In the genomic region with DNA sequence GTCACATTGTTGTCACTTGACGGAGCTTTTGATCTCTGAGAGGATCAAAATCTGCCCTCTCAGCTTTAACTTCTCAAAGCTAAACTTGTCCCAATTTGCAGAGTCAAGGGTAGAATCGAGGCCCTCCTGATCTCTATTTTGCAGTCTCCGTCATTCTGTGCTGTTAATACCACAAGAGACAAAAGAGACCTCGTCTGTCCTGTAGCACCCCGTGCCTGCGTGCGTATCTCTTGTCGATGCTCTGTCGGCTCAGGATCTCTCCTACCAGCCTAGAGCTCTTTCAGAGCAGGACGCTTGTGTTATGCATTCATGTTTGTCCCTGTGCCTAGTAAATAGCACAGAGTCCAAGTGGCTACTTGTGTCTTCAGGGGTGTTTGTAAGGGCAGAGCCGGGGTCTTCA, we compare ENCODE assay signal across 11 cellular contexts. TPM values are rescaled to one million over a fixed set of nuclear protein-coding genes. Genes with fewer than 3 reads are reported as not detected.
A peak's percentile ranks its signal among the peaks of the same experiment; 100 is the strongest.
DNase-seq lines count a peak whose midpoint lies in the region; ATAC-seq and TF ChIP-seq lines count a peak whose summit lies in the region.
"Had no signal": no experiment of that assay in that cellular context is flagged by ENCODE, and none has a peak within 500 bp of the region (broad histone marks: within the 10 kb centered on the region; RNA-seq: fewer than 3 reads in every experiment).

No MANE protein-coding gene starts in this region.

- H3K4me1 Mint-ChIP-seq in CD8-positive, alpha-beta memory T cell = peaks cover 74 to 83% (median 80%) of the 10 kb centered on the region in 3 donors
- peaks cover 81% of the 10 kb centered on the region for H3K4me1 Mint-ChIP-seq in activated naive CD4-positive, alpha-beta T cell treated with anti-CD3 and anti-CD28 coated beads, Interleukin-2, amount 50 U/mL, for 24 hours
- peaks cover 81 to 91% of the 10 kb centered on the region in 2 donors for H3K4me1 Mint-ChIP-seq in natural killer cell treated with Interleukin-12 subunit alpha and Interleukin-12 subunit beta and Interleukin-15 and Interleukin-18, amount 100 ng/mL, for 72 hours (ENCODE audit: low read depth in 2 of 2)

- no peaks in the 10 kb centered on the region for H3K9me3 ChIP-seq in CD8-positive, alpha-beta memory T cell (ENCODE audit: low read length)
- no peaks in the 10 kb centered on the region for H3K9me3 ChIP-seq in Peyer's patch
- no peaks in the 10 kb centered on the region for H3K9me3 ChIP-seq in left lung
- H3K9me3 ChIP-seq: uterus had no signal

- CTCF ChIA-PET in CD8-positive, alpha-beta memory T cell (lab: Charles Lee) = interaction anchor here (1.2 to 58.3 kb wide), 6 partner anchors 2 to 171 kb away, joined by 3 to 1568 read pairs (median 33); a partner anchor contains a TSS

- H3K27me3 ChIP-seq in CD8-positive, alpha-beta memory T cell (ENCODE audit: insufficient read depth, low read length, poor library complexity, severe bottlenecking) = no peaks in the 10 kb centered on the region
- no peaks in the 10 kb centered on the region for H3K27me3 ChIP-seq in Peyer's patch
- H3K27me3 ChIP-seq in left lung = no peaks in the 10 kb centered on the region
- H3K27me3 ChIP-seq: uterus had no signal

- TF ChIP-seq POLR2A in Peyer's patch (IDR thresholded peaks at IDR 0.05) = no peak

- peaks cover 70% of the 10 kb centered on the region for H3K4me1 ChIP-seq in CD8-positive, alpha-beta memory T cell (ENCODE audit: insufficient read depth, low read length)
- H3K4me1 ChIP-seq in Peyer's patch (peaks cover 0 to 22% (median 13%) of the 10 kb centered on the region in 4 donors), left lung (peaks cover 3 to 70% of the 10 kb centered on the region in 2 donors)
- H3K4me1 ChIP-seq: uterus had no signal

- H3K27me3 Mint-ChIP-seq in CD8-positive, alpha-beta memory T cell = peaks cover 0 to 2% of the 10 kb centered on the region in 2 donors
- H3K27me3 Mint-ChIP-seq in activated naive CD4-positive, alpha-beta T cell treated with anti-CD3 and anti-CD28 coated beads, Interleukin-2, amount 50 U/mL, for 24 hours = no peaks in the 10 kb centered on the region
- H3K27me3 Mint-ChIP-seq in natural killer cell treated with Interleukin-12 subunit alpha and Interleukin-12 subunit beta and Interleukin-15 and Interleukin-18, amount 100 ng/mL, for 72 hours = no peaks in the 10 kb centered on the region

- DNase-seq in CD8-positive, alpha-beta memory T cell = peak in 3 of 5 donors; percentile 65 to 81 (median 68)
- DNase-seq in Peyer's patch (no peak), left lung (no peak), NCI-H82 (lab: John Stamatoyannopoulos, UW) (no peak), NOMO-1 treated with DMSO at 0.1 percent for 48 hours (lab: John Stamatoyannopoulos, UW; ENCODE audit: unreplicated experiment) (no peak)
- no peak for DNase-seq in natural killer cell treated with Interleukin-12 subunit alpha and Interleukin-12 subunit beta and Interleukin-15 and Interleukin-18, amount 100 ng/mL, for 72 hours (ENCODE audit: low spot score)
- DNase-seq: EL, uterus had no signal

- peak overlapping the region; percentile 43 for H3K27ac ChIP-seq in CD8-positive, alpha-beta memory T cell (ENCODE audit: low read depth, low read length)
- H3K27ac ChIP-seq in Peyer's patch (peak overlapping the region; percentile 15 to 93 (median 64)), left lung (no peak overlapping the region)
- H3K27ac ChIP-seq: SK-N-MC, uterus had no signal

- H3K36me3 Mint-ChIP-seq in CD8-positive, alpha-beta memory T cell = peaks cover 22 to 90% (median 38%) of the 10 kb centered on the region in 3 donors
- peaks cover 13% of the 10 kb centered on the region for H3K36me3 Mint-ChIP-seq in activated naive CD4-positive, alpha-beta T cell treated with anti-CD3 and anti-CD28 coated beads, Interleukin-2, amount 50 U/mL, for 24 hours
- H3K36me3 Mint-ChIP-seq in natural killer cell treated with Interleukin-12 subunit alpha and Interleukin-12 subunit beta and Interleukin-15 and Interleukin-18, amount 100 ng/mL, for 72 hours = peaks cover 5% of the 10 kb centered on the region

- H3K36me3 ChIP-seq in CD8-positive, alpha-beta memory T cell (ENCODE audit: insufficient read depth, low read length) = peaks cover 22% of the 10 kb centered on the region
- H3K36me3 ChIP-seq in Peyer's patch (no peaks in the 10 kb centered on the region), left lung (no peaks in the 10 kb centered on the region)
- H3K36me3 ChIP-seq: uterus had no signal

- TF ChIP-seq CTCF in Peyer's patch (IDR thresholded peaks at IDR 0.05) (no peak), left lung (IDR thresholded peaks at IDR 0.05) (no peak)

- no peak for ATAC-seq in natural killer cell treated with Interleukin-12 subunit alpha and Interleukin-12 subunit beta and Interleukin-15 and Interleukin-18, amount 100 ng/mL, for 72 hours
- ATAC-seq in left lung = no peak

- peak overlapping the region; percentile 33 for H3K4me3 ChIP-seq in CD8-positive, alpha-beta memory T cell (ENCODE audit: low read length)
- peak overlapping the region in 2 of 4 donors; percentile 2 to 6 for H3K4me3 ChIP-seq in Peyer's patch
- H3K4me3 ChIP-seq in left lung = no peak overlapping the region
- H3K4me3 ChIP-seq: SK-N-MC, uterus had no signal

- H3K9me3 Mint-ChIP-seq in CD8-positive, alpha-beta memory T cell = no peaks in the 10 kb centered on the region
- H3K9me3 Mint-ChIP-seq in activated naive CD4-positive, alpha-beta T cell treated with anti-CD3 and anti-CD28 coated beads, Interleukin-2, amount 50 U/mL, for 24 hours = no peaks in the 10 kb centered on the region
- no peaks in the 10 kb centered on the region for H3K9me3 Mint-ChIP-seq in natural killer cell treated with Interleukin-12 subunit alpha and Interleukin-12 subunit beta and Interleukin-15 and Interleukin-18, amount 100 ng/mL, for 72 hours
- H3K9me3 Mint-ChIP-seq: CD14-positive monocyte had no signal

- H3K4me3 Mint-ChIP-seq in CD8-positive, alpha-beta memory T cell = peak overlapping the region; percentile 84 to 100 (median 99)
- peak overlapping the region; percentile 90 for H3K4me3 Mint-ChIP-seq in activated naive CD4-positive, alpha-beta T cell treated with anti-CD3 and anti-CD28 coated beads, Interleukin-2, amount 50 U/mL, for 24 hours
- H3K4me3 Mint-ChIP-seq in natural killer cell treated with Interleukin-12 subunit alpha and Interleukin-12 subunit beta and Interleukin-15 and Interleukin-18, amount 100 ng/mL, for 72 hours = peak overlapping the region; percentile 97
- H3K4me3 Mint-ChIP-seq: CD14-positive monocyte had no signal

- intact Hi-C loops in left lung (cut with DNase I) = no loop called here

- POLR2A ChIA-PET in CD8-positive, alpha-beta memory T cell (lab: Charles Lee) = interaction anchor here (0.8 to 12.8 kb wide), 5 partner anchors 8 to 36 kb away, joined by 3 to 274 read pairs (median 11); no protein-coding TSS in a partner anchor

- H3K27ac Mint-ChIP-seq in CD8-positive, alpha-beta memory T cell = peak overlapping the region; percentile 88 to 100 (median 99)
- peak overlapping the region; percentile 99 for H3K27ac Mint-ChIP-seq in activated naive CD4-positive, alpha-beta T cell treated with anti-CD3 and anti-CD28 coated beads, Interleukin-2, amount 50 U/mL, for 24 hours
- peak overlapping the region; percentile 93 to 99 for H3K27ac Mint-ChIP-seq in natural killer cell treated with Interleukin-12 subunit alpha and Interleukin-12 subunit beta and Interleukin-15 and Interleukin-18, amount 100 ng/mL, for 72 hours

RNA-seq across cellular contexts. Expression of a gene that starts 5.1 kb away (rescaled TPM):
- total RNA-seq in CD8-positive, alpha-beta memory T cell = 100 to 1,000 TPM; 218 to 228 TPM
- 129 TPM for polyA plus RNA-seq in CD8-positive, alpha-beta memory T cell
- 100 to 1,000 TPM in 2 of 4 donors, 10 to 100 TPM in 2; 44.9 to 409 (median 110) TPM for total RNA-seq in Peyer's patch
- total RNA-seq in natural killer cell treated with Interleukin-12 subunit alpha and Interleukin-12 subunit beta and Interleukin-15 and Interleukin-18, amount 100 ng/mL, for 72 hours = 100 to 1,000 TPM; 109 to 232 TPM
- total RNA-seq in left lung = 10 to 100 TPM; 60.2 to 84.5 TPM

Comparison
In these comparisons a context has a peak if more than half of its experiments do, and no peak if none do; other contexts are left out.
1. DNase-seq: peak in CD8-positive, alpha-beta memory T cell (3 of 5); none in Peyer's patch (0 of 3), natural killer cell treated with Interleukin-12 subunit alpha and Interleukin-12 subunit beta and Interleukin-15 and Interleukin-18, amount 100 ng/mL, for 72 hours (single experiment), left lung (0 of 2), NCI-H82 (single experiment) and NOMO-1 treated with DMSO at 0.1 percent for 48 hours (single experiment).
2. H3K27ac ChIP-seq: peak in CD8-positive, alpha-beta memory T cell (single experiment) and Peyer's patch (4 of 4); none in left lung (0 of 2).
3. Peak in every context shown above with its lines, with median percentiles within 50 percentile points of each other: H3K27ac Mint-ChIP-seq and H3K4me3 Mint-ChIP-seq.